Comparison of ENCODE assay signal across 15 cellular contexts in genomic region chr17:55451758-55452468, GRCh38. TPM values are rescaled to one million over a fixed set of nuclear protein-coding genes. Genes with fewer than 3 reads are reported as not detected.
DNase-seq lines count a peak whose midpoint lies in the region; ATAC-seq and TF ChIP-seq lines count a peak whose summit lies in the region.
"Had no signal": no experiment of that assay in that cellular context is flagged by ENCODE, and none has a peak within 500 bp of the region (broad histone marks: within the 10 kb centered on the region; RNA-seq: fewer than 3 reads in every experiment).

No MANE protein-coding gene starts in this region.

- H3K27ac Mint-ChIP-seq in H9, result peak overlapping the region in 1 of 3 experiments; percentile 32; a peak in 1 of 7 replicates
- H3K27ac Mint-ChIP-seq: activated T-helper 17 cell treated with anti-CD3 and anti-CD28 coated beads, Interleukin-2, amount 50 U/mL, for 72 hours; naive B cell had no signal

- H3K27me3 Mint-ChIP-seq in H9 (ENCODE audit: low read depth), result no peaks in the 10 kb centered on the region

- no peak overlapping the region for H2BK15ac ChIP-seq in H9 (ENCODE audit: low read depth, low read length)

- H3K4me3 Mint-ChIP-seq in H9, result no peak overlapping the region
- H3K4me3 Mint-ChIP-seq: activated T-helper 17 cell treated with anti-CD3 and anti-CD28 coated beads, Interleukin-2, amount 50 U/mL, for 72 hours; naive B cell had no signal

- no peak overlapping the region for H2BK12ac ChIP-seq in H9 (ENCODE audit: insufficient read length, low read depth, low read length)

- no peak overlapping the region for H3T11ph ChIP-seq in H9 (ENCODE audit: low read length)

- no peak overlapping the region for H3K18ac ChIP-seq in H9 (ENCODE audit: insufficient read length, low read depth, low read length)

- DNase-seq in fibroblast of lung (ENCODE audit: low read depth in 2 of 2) (peak; percentile 40 to 94), kidney tubule cell (ENCODE audit: low spot score) (no peak), H9 (no peak), NOMO-1 (lab: John Stamatoyannopoulos, UW; ENCODE audit: unreplicated experiment in 2 of 2) (no peak)
- DNase-seq: hypothalamus; naive B cell; NCI-H1930; stimulated activated CD4-positive, alpha-beta T cell treated with anti-CD3 and anti-CD28 coated beads, Interleukin-2, amount 100 ng/mL, for 24 hours had no signal

- H3K9me3 ChIP-seq in fibroblast of lung (ENCODE audit: control insufficient read depth, insufficient read depth, low read depth, low read length), result no peaks in the 10 kb centered on the region
- no peaks in the 10 kb centered on the region for H3K9me3 ChIP-seq in H9 (ENCODE audit: control insufficient read depth, low read depth, low read length)
- H3K9me3 ChIP-seq: thoracic aorta had no signal

- H2BK20ac ChIP-seq in H9 (ENCODE audit: low read depth, low read length, poor library complexity, severe bottlenecking), result no peak overlapping the region

- H4K8ac ChIP-seq in H9 (replicated peaks; ENCODE audit: insufficient read length, low read depth, low read length), result no peak overlapping the region

- H3K36me3 ChIP-seq in KMS-11 (ENCODE audit: insufficient read depth), result no peaks in the 10 kb centered on the region
- H3K36me3 ChIP-seq in fibroblast of lung (ENCODE audit: control insufficient read depth, insufficient read depth, low read length), result no peaks in the 10 kb centered on the region
- no peaks in the 10 kb centered on the region for H3K36me3 ChIP-seq in rectal smooth muscle tissue (ENCODE audit: control insufficient read depth, insufficient read depth, low read length)
- H3K36me3 ChIP-seq: thoracic aorta had no signal

- no peak overlapping the region for H3K56ac ChIP-seq in H9 (ENCODE audit: insufficient read length, low read depth, low read length)

- no peak overlapping the region for H3K4ac ChIP-seq in H9 (ENCODE audit: low read depth, low read length)

- TF ChIP-seq CTCF in KMS-11 (conservative IDR thresholded peaks at IDR 0.05; ENCODE audit: low read depth, low read length), result no peak
- no peak for TF ChIP-seq CTCF in fibroblast of lung (conservative IDR thresholded peaks at IDR 0.05 in 1 of 2, IDR thresholded peaks at IDR 0.05 in 1 of 2; ENCODE audit: low read depth in 1 of 2, low read length in 2 of 2)
- no peak for TF ChIP-seq CTCF in H9 (conservative IDR thresholded peaks at IDR 0.05)

- ATAC-seq in GM19438 (IDR thresholded peaks at IDR 0.05; ENCODE audit: low read depth, unreplicated experiment), result peak; percentile 14
- ATAC-seq in GM19467 (IDR thresholded peaks at IDR 0.05; ENCODE audit: unreplicated experiment), result no peak

- H3K79me2 ChIP-seq in KMS-11 (ENCODE audit: insufficient read depth, low read depth), result no peaks in the 10 kb centered on the region
- no peaks in the 10 kb centered on the region for H3K79me2 ChIP-seq in fibroblast of lung (ENCODE audit: control insufficient read depth, insufficient read depth, low read length)
- H3K79me2 ChIP-seq in H9 (ENCODE audit: insufficient read depth, low read length), result no peaks in the 10 kb centered on the region

- H2BK120ac ChIP-seq in H9 (ENCODE audit: low read depth, low read length, poor library complexity, severe bottlenecking), result no peak overlapping the region

- no peak overlapping the region for H3K9ac ChIP-seq in KMS-11
- no peak overlapping the region for H3K9ac ChIP-seq in fibroblast of lung (ENCODE audit: insufficient read depth, low read length)
- no peak overlapping the region for H3K9ac ChIP-seq in rectal smooth muscle tissue (ENCODE audit: low read length)
- H3K9ac ChIP-seq in H9 (ENCODE audit: extremely low read depth, insufficient read length, low read length), result no peak overlapping the region

- H3K4me2 ChIP-seq in KMS-11 (no peak overlapping the region), fibroblast of lung (ENCODE audit: extremely low read depth, insufficient read depth, low read length) (peak overlapping the region; percentile 17), H9 (ENCODE audit: insufficient read depth, insufficient read length, low read length) (no peak overlapping the region)

- no peak overlapping the region for H3K4me3 ChIP-seq in KMS-11 (IDR thresholded peaks at IDR 0.05; ENCODE audit: insufficient read depth, low read depth, low read length)
- no peak overlapping the region for H3K4me3 ChIP-seq in fibroblast of lung (replicated peaks in 1 of 4; ENCODE audit: control extremely low read depth in 1 of 4, insufficient read depth in 1 of 4, low read depth in 3 of 4, low read length in 4 of 4)
- H3K4me3 ChIP-seq in rectal smooth muscle tissue (ENCODE audit: low read length), result peak overlapping the region; percentile 21
- H3K4me3 ChIP-seq: coronary artery, thoracic aorta had no signal

- H3K27me3 ChIP-seq in KMS-11 (ENCODE audit: insufficient read depth, low read depth) (no peaks in the 10 kb centered on the region), fibroblast of lung (ENCODE audit: control insufficient read depth, insufficient read depth, low read length) (no peaks in the 10 kb centered on the region), rectal smooth muscle tissue (ENCODE audit: control insufficient read depth, insufficient read depth, low read length) (no peaks in the 10 kb centered on the region), H9 (ENCODE audit: insufficient read depth, low read length) (no peaks in the 10 kb centered on the region)

- peaks cover 0 to 3% (median 2%) of the 10 kb centered on the region in 3 experiments; a peak in 1 of 7 replicates for H3K36me3 Mint-ChIP-seq in H9 (ENCODE audit: insufficient read depth in 1 of 3, low read depth in 3 of 3)

- H2AFZ ChIP-seq in KMS-11 (ENCODE audit: low read depth) (peak overlapping the region; percentile 17; the same call in 1 of the 2 replicates), fibroblast of lung (ENCODE audit: low read length) (no peak overlapping the region), H9 (ENCODE audit: low read length) (no peak overlapping the region)

- H3K4me1 Mint-ChIP-seq in H9, result peaks cover 20 to 22% of the 10 kb centered on the region in 2 experiments

- peaks cover 1 to 4% of the 10 kb centered on the region in 2 experiments; a peak in 3 of 5 replicates for H3K9me3 Mint-ChIP-seq in H9
- H3K9me3 Mint-ChIP-seq: activated T-helper 17 cell treated with anti-CD3 and anti-CD28 coated beads, Interleukin-2, amount 50 U/mL, for 72 hours; naive B cell had no signal

- H3K23ac ChIP-seq in H9 (ENCODE audit: insufficient read length, low read depth, low read length), result no peak overlapping the region

- H4K5ac ChIP-seq in H9 (ENCODE audit: insufficient read length, low read depth, low read length), result no peak overlapping the region

- H3K14ac ChIP-seq in H9 (ENCODE audit: insufficient read depth, low read length), result no peak overlapping the region

- H3K4me1 ChIP-seq in KMS-11 (ENCODE audit: low read depth, poor library complexity, severe bottlenecking), result peaks cover 7% of the 10 kb centered on the region
- peaks cover 15% of the 10 kb centered on the region for H3K4me1 ChIP-seq in fibroblast of lung (ENCODE audit: control insufficient read depth, extremely low read depth, insufficient read depth, low read length)
- H3K4me1 ChIP-seq in rectal smooth muscle tissue (ENCODE audit: control insufficient read depth, insufficient read depth, low read length), result peaks cover 22% of the 10 kb centered on the region
- H3K4me1 ChIP-seq in H9 (ENCODE audit: insufficient read depth, low read length), result peaks cover 3% of the 10 kb centered on the region

- no peaks in the 10 kb centered on the region for H4K20me1 ChIP-seq in KMS-11 (ENCODE audit: insufficient read depth)
- H4K20me1 ChIP-seq in fibroblast of lung (ENCODE audit: control insufficient read depth, extremely low read depth, insufficient read depth, low read length), result no peaks in the 10 kb centered on the region
- H4K20me1 ChIP-seq in H9 (ENCODE audit: control insufficient read depth, insufficient read depth, insufficient read length), result no peaks in the 10 kb centered on the region

- no peak overlapping the region for H4K91ac ChIP-seq in H9 (ENCODE audit: insufficient read length, low read depth, low read length)

- no peaks in the 10 kb centered on the region for H3K23me2 ChIP-seq in H9 (ENCODE audit: insufficient read length, low read depth, low read length, poor library complexity, severe bottlenecking)

- H2AK5ac ChIP-seq in H9 (ENCODE audit: insufficient read length, low read length), result no peak overlapping the region

- H3K27ac ChIP-seq in KMS-11, result no peak overlapping the region
- H3K27ac ChIP-seq in fibroblast of lung (ENCODE audit: insufficient read depth, low read length), result peak overlapping the region; percentile 84
- H3K27ac ChIP-seq in rectal smooth muscle tissue (ENCODE audit: low read depth, low read length), result peak overlapping the region; percentile 88
- H3K27ac ChIP-seq in H9 (ENCODE audit: insufficient read length, low read depth, low read length), result no peak overlapping the region
- H3K27ac ChIP-seq: thoracic aorta had no signal

- H3K79me1 ChIP-seq in H9 (ENCODE audit: insufficient read depth, low read depth, low read length, poor library complexity, severe bottlenecking), result no peaks in the 10 kb centered on the region

- WGBS in H9 (ENCODE audit: extremely low coverage, insufficient read length, low lambda C conversion rate), result no CpG with 5 or more reads among the region's 3 CpGs

- no peak overlapping the region for H2BK5ac ChIP-seq in H9 (ENCODE audit: insufficient read length, low read length)

RNA-seq across cellular contexts. Expression of gene MMD, which starts 30.3 kb away (rescaled TPM):
- total RNA-seq in fibroblast of lung (36.3 and 44.7 TPM in 2 replicates), H9 (2021) (24.0 and 24.2 TPM in 2 replicates)
- polyA plus RNA-seq in fibroblast of lung, result 16.0 TPM in 2 replicates
- 9.2 and 9.5 TPM in 2 replicates for polyA plus RNA-seq in fibroblast of lung (2012)
- 1.2 and 7.4 TPM in 2 replicates for polyA minus RNA-seq in fibroblast of lung (ENCODE audit: low replicate concordance)

RNA-seq across cellular contexts. Expression of gene SMIM36, which starts 59.3 kb away (rescaled TPM):
- not detected in 2 replicates for total RNA-seq in fibroblast of lung
- polyA plus RNA-seq in fibroblast of lung, result not detected in 2 replicates
- not detected in 2 replicates for polyA plus RNA-seq in fibroblast of lung (2012)
- not detected in 2 replicates for polyA minus RNA-seq in fibroblast of lung (ENCODE audit: low replicate concordance)
- not detected in 2 replicates for total RNA-seq in H9 (2021)
- total RNA-seq: activated T-helper 17 cell treated with anti-CD3 and anti-CD28 coated beads, Interleukin-2, amount 50 U/mL, for 72 hours; thoracic aorta had no signal

Comparison
In these comparisons a context has a peak if more than half of its experiments do, and no peak if none do; other contexts are left out.
1. H3K27ac ChIP-seq: peak in fibroblast of lung (single experiment) and rectal smooth muscle tissue (single experiment); none in KMS-11 (single experiment) and H9 (single experiment).
2. DNase-seq: peak in fibroblast of lung (2 of 2); none in kidney tubule cell (single experiment), H9 (single experiment) and NOMO-1 (0 of 2).